ENCODE assay signal across 1 cellular context in genomic region chr20:49278036-49278816, GRCh38.
TF ChIP-seq lines count a peak whose summit lies in the region.

TSS of gene ZNFX1 (minus strand) at chr20:49278057. CDS start at chr20:49275839, 2,218 bp downstream.

TF ChIP-seq in HEK293, 187 proteins besides CTCF, POLR2A, EP300 and RAD21 (continued from another document):
- TF ChIP-seq, protein P1, sequence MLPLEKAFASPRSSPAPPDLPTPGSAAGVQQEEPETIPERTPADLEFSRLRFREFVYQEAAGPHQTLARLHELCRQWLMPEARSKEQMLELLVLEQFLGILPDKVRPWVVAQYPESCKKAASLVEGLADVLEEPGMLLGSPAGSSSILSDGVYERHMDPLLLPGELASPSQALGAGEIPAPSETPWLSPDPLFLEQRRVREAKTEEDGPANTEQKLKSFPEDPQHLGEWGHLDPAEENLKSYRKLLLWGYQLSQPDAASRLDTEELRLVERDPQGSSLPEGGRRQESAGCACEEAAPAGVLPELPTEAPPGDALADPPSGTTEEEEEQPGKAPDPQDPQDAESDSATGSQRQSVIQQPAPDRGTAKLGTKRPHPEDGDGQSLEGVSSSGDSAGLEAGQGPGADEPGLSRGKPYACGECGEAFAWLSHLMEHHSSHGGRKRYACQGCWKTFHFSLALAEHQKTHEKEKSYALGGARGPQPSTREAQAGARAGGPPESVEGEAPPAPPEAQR (tag by site-specific recombination; IDR thresholded peaks at IDR 0.05), result peak; percentile 42; the same call in 1 of the 2 replicates
- peak; percentile 21; the same call in 1 of the 2 replicates for TF ChIP-seq ZNF664 (tag by site-specific recombination; IDR thresholded peaks at IDR 0.05)
- 0 out of 2 replicates have a peak, but pooled peaks have one; percentile 6 for TF ChIP-seq ZNF146 (tag by site-specific recombination; IDR thresholded peaks at IDR 0.05)
- TF ChIP-seq GLI2 (tag by site-specific recombination; IDR thresholded peaks at IDR 0.05; ENCODE audit: borderline replicate concordance, low read depth), result no peak
- TF ChIP-seq ZNF2 (tag by site-specific recombination; IDR thresholded peaks at IDR 0.05), result peak; percentile 96
- TF ChIP-seq ZNF354C (tag by site-specific recombination; IDR thresholded peaks at IDR 0.05; ENCODE audit: borderline replicate concordance, low read depth), result no peak
- peak; percentile 5; the same call in 1 of the 2 replicates for TF ChIP-seq ZEB2 (tag by site-specific recombination; IDR thresholded peaks at IDR 0.05)
- peak; percentile 87 for TF ChIP-seq YY1 (tag by site-specific recombination; IDR thresholded peaks at IDR 0.05)
- TF ChIP-seq ZNF558 (tag by site-specific recombination; IDR thresholded peaks at IDR 0.05), result 0 out of 2 replicates have a peak, but pooled peaks have one; percentile 64
- TF ChIP-seq, protein P2, sequence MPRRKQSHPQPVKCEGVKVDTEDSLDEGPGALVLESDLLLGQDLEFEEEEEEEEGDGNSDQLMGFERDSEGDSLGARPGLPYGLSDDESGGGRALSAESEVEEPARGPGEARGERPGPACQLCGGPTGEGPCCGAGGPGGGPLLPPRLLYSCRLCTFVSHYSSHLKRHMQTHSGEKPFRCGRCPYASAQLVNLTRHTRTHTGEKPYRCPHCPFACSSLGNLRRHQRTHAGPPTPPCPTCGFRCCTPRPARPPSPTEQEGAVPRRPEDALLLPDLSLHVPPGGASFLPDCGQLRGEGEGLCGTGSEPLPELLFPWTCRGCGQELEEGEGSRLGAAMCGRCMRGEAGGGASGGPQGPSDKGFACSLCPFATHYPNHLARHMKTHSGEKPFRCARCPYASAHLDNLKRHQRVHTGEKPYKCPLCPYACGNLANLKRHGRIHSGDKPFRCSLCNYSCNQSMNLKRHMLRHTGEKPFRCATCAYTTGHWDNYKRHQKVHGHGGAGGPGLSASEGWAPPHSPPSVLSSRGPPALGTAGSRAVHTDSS (tag by site-specific recombination; IDR thresholded peaks at IDR 0.05), result no peak
- TF ChIP-seq ZNF610 (tag by site-specific recombination; IDR thresholded peaks at IDR 0.05; ENCODE audit: borderline replicate concordance), result peak; percentile 51; the same call in 1 of the 2 replicates
- peak; percentile 97 for TF ChIP-seq SP3 (tag by site-specific recombination; IDR thresholded peaks at IDR 0.05)
- TF ChIP-seq ZNF221 (tag by site-specific recombination; IDR thresholded peaks at IDR 0.05; ENCODE audit: borderline replicate concordance), result no peak; the same call in 1 of the 2 replicates
- peak; percentile 50; the same call in 1 of the 2 replicates for TF ChIP-seq SCRT2 (tag by site-specific recombination; IDR thresholded peaks at IDR 0.05)
- peak; percentile 88 for TF ChIP-seq ZBTB20 (tag by site-specific recombination; IDR thresholded peaks at IDR 0.05)
- TF ChIP-seq ZIC2 (tag by site-specific recombination; IDR thresholded peaks at IDR 0.05), result peak; percentile 64
- TF ChIP-seq RBAK (tag by site-specific recombination; IDR thresholded peaks at IDR 0.05), result no peak
- TF ChIP-seq, protein P3, sequence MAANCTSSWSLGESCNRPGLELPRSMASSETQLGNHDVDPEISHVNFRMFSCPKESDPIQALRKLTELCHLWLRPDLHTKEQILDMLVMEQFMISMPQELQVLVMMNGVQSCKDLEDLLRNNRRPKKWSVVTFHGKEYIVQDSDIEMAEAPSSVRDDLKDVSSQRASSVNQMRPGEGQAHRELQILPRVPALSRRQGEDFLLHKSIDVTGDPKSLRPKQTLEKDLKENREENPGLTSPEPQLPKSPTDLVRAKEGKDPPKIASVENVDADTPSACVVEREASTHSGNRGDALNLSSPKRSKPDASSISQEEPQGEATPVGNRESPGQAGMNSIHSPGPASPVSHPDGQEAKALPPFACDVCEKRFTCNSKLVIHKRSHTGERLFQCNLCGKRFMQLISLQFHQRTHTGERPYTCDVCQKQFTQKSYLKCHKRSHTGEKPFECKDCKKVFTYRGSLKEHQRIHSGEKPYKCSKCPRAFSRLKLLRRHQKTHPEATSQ (tag by site-specific recombination; IDR thresholded peaks at IDR 0.05), result 0 out of 2 replicates have a peak, but pooled peaks have one; percentile 1
- peak; percentile 85; the same call in 1 of the 2 replicates for TF ChIP-seq ZFP41 (tag by site-specific recombination; IDR thresholded peaks at IDR 0.05; ENCODE audit: borderline replicate concordance)
- TF ChIP-seq ZNF10 (tag by site-specific recombination; IDR thresholded peaks at IDR 0.05), result peak; percentile 44
- peak; percentile 66; the same call in 1 of the 2 replicates for TF ChIP-seq ZBTB6 (tag by site-specific recombination; IDR thresholded peaks at IDR 0.05)
- TF ChIP-seq ZBTB48 (tag by site-specific recombination; IDR thresholded peaks at IDR 0.05), result 0 out of 2 replicates have a peak, but pooled peaks have one; percentile 25
- peak; percentile 86 for TF ChIP-seq ZNF324 (tag by site-specific recombination; IDR thresholded peaks at IDR 0.05)
- TF ChIP-seq, protein P4, sequence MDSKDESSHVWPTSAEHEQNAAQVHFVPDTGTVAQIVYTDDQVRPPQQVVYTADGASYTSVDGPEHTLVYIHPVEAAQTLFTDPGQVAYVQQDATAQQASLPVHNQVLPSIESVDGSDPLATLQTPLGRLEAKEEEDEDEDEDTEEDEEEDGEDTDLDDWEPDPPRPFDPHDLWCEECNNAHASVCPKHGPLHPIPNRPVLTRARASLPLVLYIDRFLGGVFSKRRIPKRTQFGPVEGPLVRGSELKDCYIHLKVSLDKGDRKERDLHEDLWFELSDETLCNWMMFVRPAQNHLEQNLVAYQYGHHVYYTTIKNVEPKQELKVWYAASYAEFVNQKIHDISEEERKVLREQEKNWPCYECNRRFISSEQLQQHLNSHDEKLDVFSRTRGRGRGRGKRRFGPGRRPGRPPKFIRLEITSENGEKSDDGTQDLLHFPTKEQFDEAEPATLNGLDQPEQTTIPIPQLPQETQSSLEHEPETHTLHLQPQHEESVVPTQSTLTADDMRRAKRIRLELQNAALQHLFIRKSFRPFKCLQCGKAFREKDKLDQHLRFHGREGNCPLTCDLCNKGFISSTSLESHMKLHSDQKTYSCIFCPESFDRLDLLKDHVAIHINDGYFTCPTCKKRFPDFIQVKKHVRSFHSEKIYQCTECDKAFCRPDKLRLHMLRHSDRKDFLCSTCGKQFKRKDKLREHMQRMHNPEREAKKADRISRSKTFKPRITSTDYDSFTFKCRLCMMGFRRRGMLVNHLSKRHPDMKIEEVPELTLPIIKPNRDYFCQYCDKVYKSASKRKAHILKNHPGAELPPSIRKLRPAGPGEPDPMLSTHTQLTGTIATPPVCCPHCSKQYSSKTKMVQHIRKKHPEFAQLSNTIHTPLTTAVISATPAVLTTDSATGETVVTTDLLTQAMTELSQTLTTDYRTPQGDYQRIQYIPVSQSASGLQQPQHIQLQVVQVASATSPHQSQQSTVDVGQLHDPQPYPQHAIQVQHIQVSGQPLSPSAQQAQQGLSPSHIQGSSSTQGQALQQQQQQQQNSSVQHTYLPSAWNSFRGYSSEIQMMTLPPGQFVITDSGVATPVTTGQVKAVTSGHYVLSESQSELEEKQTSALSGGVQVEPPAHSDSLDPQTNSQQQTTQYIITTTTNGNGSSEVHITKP (tag by site-specific recombination; IDR thresholded peaks at IDR 0.05), result peak; percentile 76
- peak; percentile 37; the same call in 1 of the 2 replicates for TF ChIP-seq KLF7 (tag by site-specific recombination; IDR thresholded peaks at IDR 0.05; ENCODE audit: borderline replicate concordance)
- TF ChIP-seq ZNF335 (tag by site-specific recombination; conservative IDR thresholded peaks at IDR 0.05), result peak; percentile 70; the same call in 1 of the 2 replicates
- peak; percentile 90 for TF ChIP-seq KLF1 (tag by site-specific recombination; IDR thresholded peaks at IDR 0.05)
TF ChIP-seq in HEK293: peak in this region for 88.
